27 cellular contexts compared by ENCODE assay signal in genomic region chr3:15493436-15493835, GRCh38.
"Had no signal": no experiment of that assay in that cellular context is flagged by ENCODE, and none has a peak within 500 bp of the region (broad histone marks: within the 10 kb centered on the region; RNA-seq: fewer than 3 reads in every experiment).

No MANE protein-coding gene starts in this region.

- H3K4me3 ChIP-seq: coronary artery, dorsolateral prefrontal cortex had no signal

- DNase-seq: activated CD4-positive, alpha-beta memory T cell treated with anti-CD3 and anti-CD28 coated beads for 36 hours; activated CD4-positive, alpha-beta T cell treated with anti-CD3 and anti-CD28 coated beads for 36 hours; activated CD4-positive, alpha-beta T cell treated with anti-CD3 and anti-CD28 coated beads, Interleukin-2, amount 10 ng/mL, durations not matched to agents 24 days and 14 days; activated CD4-positive, CD25-positive, alpha-beta regulatory T cell; activated CD4-positive, CD25-positive, alpha-beta regulatory T cell treated with anti-CD3 and anti-CD28 coated beads, Interleukin-2, amount 50 U/mL, for 72 hours; activated CD8-positive, alpha-beta T cell treated with anti-CD3 and anti-CD28 coated beads, Interleukin-2, amount 10 ng/mL, durations not matched to agents 7 days and 5 days; activated gamma-delta T cell treated with Interleukin-2 at 50 U/mL for 16 hours; activated naive CD4-positive, alpha-beta T cell treated with anti-CD3 and anti-CD28 coated beads for 36 hours; activated naive CD8-positive, alpha-beta T cell treated with anti-CD3 and anti-CD28 coated beads for 36 hours; activated T-cell treated with anti-CD3 and anti-CD28 coated beads, Interleukin-2, amount 50 U/mL, for 48 hours; amniotic stem cell; anterior cingulate cortex; brain microvascular endothelial cell; dorsolateral prefrontal cortex; effector memory CD4-positive, alpha-beta T cell; endodermal cell; foreskin fibroblast; head of caudate nucleus; T-helper 17 cell; T1000 had no signal

- H3K27me3 ChIP-seq: brain microvascular endothelial cell, dorsolateral prefrontal cortex had no signal

- H3K27me3 Mint-ChIP-seq: activated CD4-positive, alpha-beta memory T cell treated with anti-CD3 and anti-CD28 coated beads for 36 hours; activated CD4-positive, alpha-beta T cell treated with anti-CD3 and anti-CD28 coated beads for 36 hours; activated naive CD4-positive, alpha-beta T cell treated with anti-CD3 and anti-CD28 coated beads, Interleukin-2, amount 50 U/mL, for 24 hours; activated naive CD8-positive, alpha-beta T cell treated with anti-CD3 and anti-CD28 coated beads for 36 hours; central memory CD8-positive, alpha-beta T cell; dendritic cell treated with granulocyte-macrophage colony-stimulating factor and Interleukin-4, amounts not matched to agents 40 ng/mL and 50 ng/mL, for 4 days; T-helper 17 cell had no signal

- H3K27ac ChIP-seq: brain microvascular endothelial cell, coronary artery, dorsolateral prefrontal cortex had no signal

- H3K4me1 Mint-ChIP-seq: activated naive CD4-positive, alpha-beta T cell treated with anti-CD3 and anti-CD28 coated beads, Interleukin-2, amount 50 U/mL, for 24 hours had no signal

- H3K9me3 Mint-ChIP-seq: activated CD4-positive, alpha-beta memory T cell treated with anti-CD3 and anti-CD28 coated beads for 36 hours; activated CD4-positive, alpha-beta T cell treated with anti-CD3 and anti-CD28 coated beads, Interleukin-2, amount 10 ng/mL, durations not matched to agents 24 days and 14 days; activated naive CD4-positive, alpha-beta T cell treated with anti-CD3 and anti-CD28 coated beads for 36 hours; activated naive CD4-positive, alpha-beta T cell treated with anti-CD3 and anti-CD28 coated beads, Interleukin-2, amount 50 U/mL, for 24 hours; activated naive CD8-positive, alpha-beta T cell treated with anti-CD3 and anti-CD28 coated beads for 36 hours; activated T-helper 1 cell treated with anti-CD3 and anti-CD28 coated beads, Interleukin-12 subunit alpha, Interleukin-12 subunit beta, Interleukin-2, Interleukin-4 antibody, amounts not matched to agents 30 ng/mL and 10 ng/mL and 1 ng/mL, durations not matched to agents 14 hours and 24 hours and 36 hours; activated T-helper 2 cell treated with anti-CD3 and anti-CD28 coated beads, Interferon-gamma antibody, Interleukin-2, Interleukin-4, amounts not matched to agents 10 μg/mL and 5 μg/mL and 100 μg/mL, durations not matched to agents 14 hours and 24 hours and 36 hours; central memory CD8-positive, alpha-beta T cell; dendritic cell treated with granulocyte-macrophage colony-stimulating factor and Interleukin-4, amounts not matched to agents 40 ng/mL and 50 ng/mL, for 4 days; endodermal cell; T-helper 2 cell treated with Interferon-gamma antibody and Interleukin-4, amounts not matched to agents 5 μg/mL and 100 μg/mL, for 36 hours had no signal

- H3K36me3 Mint-ChIP-seq: activated CD4-positive, alpha-beta memory T cell treated with anti-CD3 and anti-CD28 coated beads for 36 hours; activated naive CD4-positive, alpha-beta T cell treated with anti-CD3 and anti-CD28 coated beads, Interleukin-2, amount 50 U/mL, for 24 hours; activated naive CD8-positive, alpha-beta T cell treated with anti-CD3 and anti-CD28 coated beads for 36 hours had no signal

- H3K36me3 ChIP-seq: brain microvascular endothelial cell had no signal

- H3K4me3 Mint-ChIP-seq: activated CD4-positive, alpha-beta memory T cell treated with anti-CD3 and anti-CD28 coated beads for 36 hours; activated CD4-positive, alpha-beta T cell treated with anti-CD3 and anti-CD28 coated beads for 36 hours; activated CD4-positive, alpha-beta T cell treated with anti-CD3 and anti-CD28 coated beads, Interleukin-2, amount 10 ng/mL, durations not matched to agents 24 days and 14 days; activated CD8-positive, alpha-beta T cell treated with anti-CD3 and anti-CD28 coated beads, Interleukin-2, amount 10 ng/mL, durations not matched to agents 7 days and 5 days; activated naive CD4-positive, alpha-beta T cell treated with anti-CD3 and anti-CD28 coated beads for 36 hours; activated naive CD4-positive, alpha-beta T cell treated with anti-CD3 and anti-CD28 coated beads, Interleukin-2, amount 50 U/mL, for 24 hours; activated naive CD8-positive, alpha-beta T cell treated with anti-CD3 and anti-CD28 coated beads for 36 hours; activated T-helper 1 cell treated with anti-CD3 and anti-CD28 coated beads, Interleukin-12 subunit alpha, Interleukin-12 subunit beta, Interleukin-2, Interleukin-4 antibody, amounts not matched to agents 30 ng/mL and 10 ng/mL and 1 ng/mL, durations not matched to agents 14 hours and 24 hours and 36 hours; central memory CD8-positive, alpha-beta T cell; dendritic cell treated with granulocyte-macrophage colony-stimulating factor and Interleukin-4, amounts not matched to agents 40 ng/mL and 50 ng/mL, for 4 days; endodermal cell; T-helper 17 cell; T-helper 2 cell treated with Interferon-gamma antibody and Interleukin-4, amounts not matched to agents 5 μg/mL and 100 μg/mL, for 36 hours had no signal

- H3K27ac Mint-ChIP-seq: activated CD4-positive, alpha-beta memory T cell treated with anti-CD3 and anti-CD28 coated beads for 36 hours; activated CD4-positive, alpha-beta T cell treated with anti-CD3 and anti-CD28 coated beads for 36 hours; activated CD4-positive, alpha-beta T cell treated with anti-CD3 and anti-CD28 coated beads, Interleukin-2, amount 10 ng/mL, durations not matched to agents 24 days and 14 days; activated CD8-positive, alpha-beta T cell treated with anti-CD3 and anti-CD28 coated beads, Interleukin-2, amount 10 ng/mL, durations not matched to agents 7 days and 5 days; activated naive CD4-positive, alpha-beta T cell treated with anti-CD3 and anti-CD28 coated beads for 36 hours; activated naive CD4-positive, alpha-beta T cell treated with anti-CD3 and anti-CD28 coated beads, Interleukin-2, amount 50 U/mL, for 24 hours; activated naive CD8-positive, alpha-beta T cell treated with anti-CD3 and anti-CD28 coated beads for 36 hours; activated T-helper 1 cell treated with anti-CD3 and anti-CD28 coated beads, Interleukin-12 subunit alpha, Interleukin-12 subunit beta, Interleukin-2, Interleukin-4 antibody, amounts not matched to agents 30 ng/mL and 10 ng/mL and 1 ng/mL, durations not matched to agents 14 hours and 24 hours and 36 hours; activated T-helper 2 cell treated with anti-CD3 and anti-CD28 coated beads, Interferon-gamma antibody, Interleukin-2, Interleukin-4, amounts not matched to agents 10 μg/mL and 5 μg/mL and 100 μg/mL, durations not matched to agents 14 hours and 24 hours and 36 hours; dendritic cell treated with granulocyte-macrophage colony-stimulating factor and Interleukin-4, amounts not matched to agents 40 ng/mL and 50 ng/mL, for 4 days; endodermal cell; T-helper 17 cell; T-helper 2 cell treated with Interferon-gamma antibody and Interleukin-4, amounts not matched to agents 5 μg/mL and 100 μg/mL, for 36 hours had no signal
